In genomic region chr17:78358538-78359215, GRCh38 we compare ENCODE assay signal across 8 cellular contexts. TPM values are rescaled to one million over a fixed set of nuclear protein-coding genes. Genes with fewer than 3 reads are reported as not detected.
DNase-seq lines count a peak whose midpoint lies in the region; ATAC-seq and TF ChIP-seq lines count a peak whose summit lies in the region.

No MANE protein-coding gene starts in this region.

- H3K9me2 ChIP-seq in PC-3 (replicated peaks; ENCODE audit: low read length) = no peaks in the 10 kb centered on the region

- DNase-seq in COLO668 (lab: John Stamatoyannopoulos, UW; ENCODE audit: unreplicated experiment) = peak; percentile 34
- DNase-seq in PC-3 = no peak
- no peak for DNase-seq in effector memory CD4-positive, alpha-beta T cell
- DNase-seq in naive B cell = no peak
- no peak for DNase-seq in SHP77 treated with DMSO at 0.1 percent for 48 hours (lab: John Stamatoyannopoulos, UW)
- DNase-seq in NCI-H774 (lab: John Stamatoyannopoulos, UW) = no peak

- peaks cover 37% of the 10 kb centered on the region for H3K4me1 ChIP-seq in PC-3 (ENCODE audit: insufficient read depth, low read length)
- H3K4me1 ChIP-seq in effector memory CD4-positive, alpha-beta T cell (ENCODE audit: control insufficient read depth, insufficient read depth, low read length, poor library complexity, severe bottlenecking) = peaks cover 50% of the 10 kb centered on the region

- H3K4me3 Mint-ChIP-seq in naive B cell = peak overlapping the region; percentile 32 to 87 (median 62)

- intact Hi-C loops in PC-3 (cut with micrococcal nuclease) = no loop called here

- H3F3A ChIP-seq in PC-3 (ENCODE audit: low read length, unreplicated experiment) = peaks cover 1% of the 10 kb centered on the region

- H3K36me3 Mint-ChIP-seq in naive B cell = no peaks in the 10 kb centered on the region

- H3K4me3 ChIP-seq in PC-3 (ENCODE audit: low read length) = peak overlapping the region; percentile 84
- H3K4me3 ChIP-seq in effector memory CD4-positive, alpha-beta T cell (ENCODE audit: insufficient read depth, low read depth, low read length, poor library complexity, severe bottlenecking) = peak overlapping the region; percentile 99

- no peaks in the 10 kb centered on the region for H3K27me3 ChIP-seq in PC-3 (ENCODE audit: low read length)
- H3K27me3 ChIP-seq in effector memory CD4-positive, alpha-beta T cell (replicated peaks; ENCODE audit: control insufficient read depth, insufficient read depth, low read length, poor library complexity, severe bottlenecking) = no peaks in the 10 kb centered on the region

- H3K9ac ChIP-seq in PC-3 (ENCODE audit: low read length) = peak overlapping the region; percentile 88; the same call in 1 of the 2 replicates

- H3K27ac Mint-ChIP-seq in naive B cell = peak overlapping the region in 3 of 6 donors; percentile 73 to 94 (median 91)

- no TSS peak for BruUV-seq in PC-3 (replicated peaks; lab: Mats Ljungman, UMichigan)

- no peak for TF ChIP-seq CTCF in PC-3 (conservative IDR thresholded peaks at IDR 0.05; ENCODE audit: low read depth, low read length)

- peak overlapping the region; percentile 84 for H3K4me2 ChIP-seq in PC-3 (ENCODE audit: low read length)

- POLR2A ChIA-PET in PC-3 (lab: Charles Lee; ENCODE audit: unreplicated experiment) = no interaction called here

- no peaks in the 10 kb centered on the region for H3K9me3 Mint-ChIP-seq in naive B cell

- H3K4me1 Mint-ChIP-seq in naive B cell = peaks cover 27 to 48% (median 36%) of the 10 kb centered on the region in 3 donors

- peaks cover 29% of the 10 kb centered on the region for H4K20me1 ChIP-seq in PC-3 (ENCODE audit: low read length)

- H3K36me3 ChIP-seq in PC-3 (ENCODE audit: low read depth, low read length) = peaks cover 13% of the 10 kb centered on the region
- H3K36me3 ChIP-seq in effector memory CD4-positive, alpha-beta T cell (ENCODE audit: control insufficient read depth, insufficient read depth, low read length) = peaks cover 19% of the 10 kb centered on the region

- peaks cover 2 to 33% (median 8%) of the 10 kb centered on the region in 3 donors for H3K27me3 Mint-ChIP-seq in naive B cell

- H3K27ac ChIP-seq in PC-3 (ENCODE audit: low read length) = no peak overlapping the region
- H3K27ac ChIP-seq in effector memory CD4-positive, alpha-beta T cell (ENCODE audit: insufficient read depth, low read length, poor library complexity, severe bottlenecking) = peak overlapping the region; percentile 93

- CTCF ChIA-PET in PC-3 (lab: Charles Lee) = no interaction called here

- H3K79me2 ChIP-seq in PC-3 (ENCODE audit: low read length) = peaks cover 51% of the 10 kb centered on the region

- H2AFZ ChIP-seq in PC-3 (ENCODE audit: low read length) = no peak overlapping the region

- H3K9me3 ChIP-seq in PC-3 (ENCODE audit: low read length) = no peaks in the 10 kb centered on the region
- no peaks in the 10 kb centered on the region for H3K9me3 ChIP-seq in effector memory CD4-positive, alpha-beta T cell (ENCODE audit: control insufficient read depth, low read length)

- ATAC-seq in PC-3 (no peak), naive B cell (ENCODE audit: low read depth in 2 of 2) (no peak), GM21447 (IDR thresholded peaks at IDR 0.05; ENCODE audit: unreplicated experiment) (no peak), GM19328 (IDR thresholded peaks at IDR 0.05; ENCODE audit: unreplicated experiment) (no peak)

RNA-seq across cellular contexts. Expression of gene SOCS3, which starts 1.2 kb away (rescaled TPM):
- 103 and 125 TPM in 2 replicates for total RNA-seq in PC-3 (2014; rRNA removed)
- 10 to 100 TPM in 4 of 6 donors, 1 to 10 TPM in 2; 4.7 to 29.1 (median 15.2) TPM for polyA plus RNA-seq in naive B cell (ENCODE audit: low read depth in 6 of 6)

RNA-seq across cellular contexts. Expression of gene PGS1, which starts 19.8 kb away (rescaled TPM):
- 40.6 and 47.0 TPM in 2 replicates for total RNA-seq in PC-3 (2014; rRNA removed)
- polyA plus RNA-seq in naive B cell (ENCODE audit: low read depth in 6 of 6) = 10 to 100 TPM; 23.9 to 50.1 (median 29.8) TPM
